Comparison of ENCODE assay signal across 8 cellular contexts in genomic region chr16:11356573-11357331, GRCh38. TPM values are rescaled to one million over a fixed set of nuclear protein-coding genes. Genes with fewer than 3 reads are reported as not detected.
A peak's percentile ranks its signal among the peaks of the same experiment; 100 is the strongest.
DNase-seq lines count a peak whose midpoint lies in the region; ATAC-seq and TF ChIP-seq lines count a peak whose summit lies in the region.

No MANE protein-coding gene starts in this region.

- ATAC-seq in HG02970 (IDR thresholded peaks at IDR 0.05; ENCODE audit: low FRiP score, unreplicated experiment) (no peak), HG02623 (IDR thresholded peaks at IDR 0.05; ENCODE audit: unreplicated experiment) (no peak)

- H3K9me3 ChIP-seq in SU-DHL-6 (ENCODE audit: insufficient read depth, low read length) = no peaks in the 10 kb centered on the region
- no peaks in the 10 kb centered on the region for H3K9me3 ChIP-seq in ascending aorta

- no peaks in the 10 kb centered on the region for H3K79me2 ChIP-seq in KMS-11 (ENCODE audit: insufficient read depth, low read depth)
- H3K79me2 ChIP-seq in SU-DHL-6 (ENCODE audit: insufficient read depth, low read length) = no peaks in the 10 kb centered on the region

- H3K4me3 ChIP-seq in KMS-11 (IDR thresholded peaks at IDR 0.05; ENCODE audit: insufficient read depth, low read depth, low read length) (no peak overlapping the region), SU-DHL-6 (ENCODE audit: insufficient read depth, low read length, poor library complexity, severe bottlenecking) (no peak overlapping the region), ascending aorta (no peak overlapping the region)

- H3K9ac ChIP-seq in KMS-11 = no peak overlapping the region
- H3K9ac ChIP-seq in SU-DHL-6 (ENCODE audit: low read length) = no peak overlapping the region

- H3K36me3 ChIP-seq in KMS-11 (ENCODE audit: insufficient read depth) (no peaks in the 10 kb centered on the region), SU-DHL-6 (ENCODE audit: low read length) (peaks cover 7% of the 10 kb centered on the region), ascending aorta (no peaks in the 10 kb centered on the region)

- H3K27me3 ChIP-seq in KMS-11 (ENCODE audit: insufficient read depth, low read depth) = peaks cover 32% of the 10 kb centered on the region
- no peaks in the 10 kb centered on the region for H3K27me3 ChIP-seq in SU-DHL-6 (ENCODE audit: low read length)
- H3K27me3 ChIP-seq in ascending aorta = no peaks in the 10 kb centered on the region

- H3K9me2 ChIP-seq in SU-DHL-6 (replicated peaks; ENCODE audit: insufficient read depth, low read length) = no peaks in the 10 kb centered on the region

- no peak overlapping the region for H3K4me2 ChIP-seq in KMS-11
- H3K4me2 ChIP-seq in SU-DHL-6 (ENCODE audit: low read depth, low read length, poor library complexity, severe bottlenecking) = no peak overlapping the region

- H4K20me1 ChIP-seq in KMS-11 (ENCODE audit: insufficient read depth) (peaks cover 15% of the 10 kb centered on the region), SU-DHL-6 (ENCODE audit: low read depth, low read length) (no peaks in the 10 kb centered on the region)

- peak; percentile 84 for TF ChIP-seq CTCF in KMS-11 (conservative IDR thresholded peaks at IDR 0.05; ENCODE audit: low read depth, low read length)
- TF ChIP-seq CTCF in SU-DHL-6 (IDR thresholded peaks at IDR 0.05; ENCODE audit: insufficient read depth, low read length, poor library complexity, severe bottlenecking) = peak; percentile 82
- peak; percentile 24 to 51 (median 42) for TF ChIP-seq CTCF in ascending aorta (IDR thresholded peaks at IDR 0.05)

- H3K27ac ChIP-seq in KMS-11 (no peak overlapping the region), SU-DHL-6 (ENCODE audit: low read depth, low read length) (no peak overlapping the region), ascending aorta (peak overlapping the region; percentile 73 to 75)

- peaks cover 18% of the 10 kb centered on the region for H3F3A ChIP-seq in SU-DHL-6 (ENCODE audit: insufficient read depth)

- H3K4me1 ChIP-seq in KMS-11 (ENCODE audit: low read depth, poor library complexity, severe bottlenecking) = peaks cover 51% of the 10 kb centered on the region
- H3K4me1 ChIP-seq in ascending aorta = peaks cover 3 to 12% of the 10 kb centered on the region in 2 donors

- intact Hi-C loops in ascending aorta (cut with DNase I) = loop anchor here (5.0 kb wide), 1 partner anchor 394 kb away; no protein-coding TSS in a partner anchor

- peak; percentile 7 for DNase-seq in COR-L47 (lab: John Stamatoyannopoulos, UW)
- DNase-seq in ascending aorta (ENCODE audit: low spot score in 2 of 2) = no peak
- peak in 32 of 51 donors; percentile 1 to 61 (median 24) for DNase-seq in hypothalamus (lab: John Stamatoyannopoulos, UW)
- peak; percentile 72 for DNase-seq in stimulated activated CD4-positive, alpha-beta T cell treated with anti-CD3 and anti-CD28 coated beads, Interleukin-15, amount 100 ng/mL, for 24 hours

- no peak overlapping the region for H2AFZ ChIP-seq in KMS-11 (ENCODE audit: low read depth)
- H2AFZ ChIP-seq in SU-DHL-6 (ENCODE audit: low read depth, low read length, severe bottlenecking) = no peak overlapping the region

RNA-seq across cellular contexts. Expression of gene RMI2, which starts 11.5 kb away (rescaled TPM):
- total RNA-seq in ascending aorta = not detected

Comparison
In these comparisons a context has a peak if more than half of its experiments do, and no peak if none do; other contexts are left out.
1. DNase-seq: peak in COR-L47 (single experiment), hypothalamus (32 of 51) and stimulated activated CD4-positive, alpha-beta T cell treated with anti-CD3 and anti-CD28 coated beads, Interleukin-15, amount 100 ng/mL, for 24 hours (single experiment); none in ascending aorta (0 of 2).
2. H3K27ac ChIP-seq: peak in ascending aorta (2 of 2); none in KMS-11 (single experiment) and SU-DHL-6 (single experiment).
3. Peak in every context shown above with its lines, with median percentiles within 50 percentile points of each other: CTCF ChIP-seq.